In the genomic region with DNA sequence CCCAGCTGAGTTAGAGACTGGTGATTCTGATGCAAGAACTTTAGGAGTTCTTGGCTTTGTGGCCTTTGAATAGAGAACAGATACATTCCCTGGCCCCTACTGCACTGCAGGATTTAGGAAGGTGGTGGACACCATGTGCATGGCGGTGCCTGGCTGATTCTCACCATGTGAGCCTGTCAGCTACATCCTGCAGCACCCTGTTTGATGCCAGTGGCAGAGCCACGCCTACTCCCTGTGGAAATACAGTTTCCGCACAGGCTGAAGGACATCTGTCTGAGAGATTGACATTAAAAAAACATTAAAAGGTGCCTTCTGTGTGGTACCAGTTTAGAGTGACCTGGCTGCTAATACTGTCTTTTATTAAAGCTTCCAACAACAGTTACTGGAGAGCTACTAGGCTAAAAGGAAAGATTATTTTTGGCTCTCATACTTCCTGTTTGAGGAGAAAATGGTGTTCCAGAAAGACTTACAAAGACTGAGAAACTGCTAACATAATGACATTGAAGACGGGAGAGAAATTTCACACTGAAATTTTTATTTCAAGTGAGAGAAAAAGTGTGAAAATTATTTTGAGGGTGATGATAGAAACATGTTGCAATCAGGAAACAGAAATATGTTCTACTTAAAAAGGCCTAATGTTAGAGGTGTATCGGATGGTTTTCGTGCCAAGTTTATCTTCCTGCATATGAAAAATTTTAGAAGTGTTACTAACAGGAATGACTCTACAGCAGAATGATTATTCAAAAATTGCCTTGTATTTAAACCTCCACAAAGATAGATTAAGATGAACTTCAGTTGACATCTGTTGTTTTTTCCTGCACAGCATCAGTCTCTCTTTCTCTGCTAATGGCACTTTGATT, we compare ENCODE assay signal across 17 cellular contexts. TPM values are rescaled to one million over a fixed set of nuclear protein-coding genes. Genes with fewer than 3 reads are reported as not detected.
DNase-seq lines count a peak whose midpoint lies in the region; ATAC-seq and TF ChIP-seq lines count a peak whose summit lies in the region.
"Had no signal": no experiment of that assay in that cellular context is flagged by ENCODE, and none has a peak within 500 bp of the region (broad histone marks: within the 10 kb centered on the region; RNA-seq: fewer than 3 reads in every experiment).

No MANE protein-coding gene starts in this region.

- H3K4me3 ChIP-seq in RWPE2 (ENCODE audit: severe bottlenecking) (no peak overlapping the region), right cardiac atrium (ENCODE audit: low read length) (no peak overlapping the region)
- H3K4me3 ChIP-seq: gastrocnemius medialis, right lobe of liver had no signal

- H3K27ac ChIP-seq in C4-2B (no peak overlapping the region), RWPE2 (ENCODE audit: poor library complexity, severe bottlenecking) (no peak overlapping the region), right cardiac atrium (ENCODE audit: low read length) (no peak overlapping the region)
- H3K27ac ChIP-seq: gastrocnemius medialis, right lobe of liver had no signal

- no peaks in the 10 kb centered on the region for H3K27me3 ChIP-seq in RWPE2 (ENCODE audit: insufficient read depth, poor library complexity, severe bottlenecking)
- no peaks in the 10 kb centered on the region for H3K27me3 ChIP-seq in right cardiac atrium (ENCODE audit: control insufficient read depth, insufficient read depth)
- H3K27me3 ChIP-seq: gastrocnemius medialis, right lobe of liver had no signal

- TF ChIP-seq CTCF in C4-2B (conservative IDR thresholded peaks at IDR 0.05) (peak; percentile 35), RWPE2 (IDR thresholded peaks at IDR 0.05; ENCODE audit: poor library complexity, severe bottlenecking) (peak; percentile 30)

- ATAC-seq in HG03095 (IDR thresholded peaks at IDR 0.05; ENCODE audit: unreplicated experiment) (peak; percentile 8), RWPE2 (ENCODE audit: low read depth) (0 out of 3 replicates have a peak, but pooled peaks have one; percentile 8), right cardiac atrium (peak; percentile 81 to 82)
- ATAC-seq: gastrocnemius medialis had no signal

- H3K9me3 ChIP-seq in RWPE2 (ENCODE audit: severe bottlenecking) (no peaks in the 10 kb centered on the region), right cardiac atrium (ENCODE audit: control insufficient read depth, low read length) (no peaks in the 10 kb centered on the region)
- H3K9me3 ChIP-seq: gastrocnemius medialis, right lobe of liver had no signal

- DNase-seq in RWPE2 (ENCODE audit: low spot score) (no peak), right cardiac atrium (peak; percentile 35 to 65 (median 65)), occipital lobe (lab: John Stamatoyannopoulos, UW) (no peak), DMS53 (lab: John Stamatoyannopoulos, UW) (no peak), NCI-H345 treated with DMSO at 0.1 percent for 48 hours (lab: John Stamatoyannopoulos, UW; ENCODE audit: unreplicated experiment) (no peak), AG08396 (ENCODE audit: low spot score) (no peak)
- DNase-seq: activated CD4-positive, alpha-beta T cell treated with anti-CD3 and anti-CD28 coated beads, Interleukin-2, amount 50 U/mL, for 48 hours; effector memory CD4-positive, alpha-beta T cell; gastrocnemius medialis; natural killer cell; NCI-H1436 treated with DMSO at 0.1 percent for 48 hours; right lobe of liver; stimulated activated CD4-positive, alpha-beta T cell treated with anti-CD3 and anti-CD28 coated beads, Interleukin-4, amount 100 ng/mL, for 4 hours; T-helper 2 cell had no signal

- no peaks in the 10 kb centered on the region for H3K36me3 ChIP-seq in RWPE2 (ENCODE audit: low read depth)
- H3K36me3 ChIP-seq: gastrocnemius medialis, right lobe of liver had no signal

- H3K4me1 ChIP-seq in RWPE2 (ENCODE audit: insufficient read depth, poor library complexity, severe bottlenecking) (no peaks in the 10 kb centered on the region), right cardiac atrium (ENCODE audit: control insufficient read depth, insufficient read depth, low read length) (peaks cover 5% of the 10 kb centered on the region)
- H3K4me1 ChIP-seq: gastrocnemius medialis, right lobe of liver had no signal

- WGBS in right cardiac atrium: 39% methylated on average over 6 of the region's 6 CpGs

- intact Hi-C loops in right cardiac atrium (cut with DNase I): loop anchor here in 1 of 4 donors (5.0 kb wide), 1 partner anchor 120 kb away; no protein-coding TSS in a partner anchor

RNA-seq across cellular contexts. Expression of a gene that starts 50.3 kb away (rescaled TPM):
- total RNA-seq in right cardiac atrium (1 to 10 TPM; 2.2 to 5.0 (median 3.4) TPM), occipital lobe (3.7 TPM)
- 3.3 TPM for polyA plus RNA-seq in right cardiac atrium
- total RNA-seq: natural killer cell had no signal
- polyA plus RNA-seq: CD14-positive monocyte had no signal

Comparison
In these comparisons a context has a peak if more than half of its experiments do, and no peak if none do; other contexts are left out.
1. ATAC-seq: peak in every context shown above with its lines; median percentile 82 in right cardiac atrium; 8 in HG03095; 8 in RWPE2.
2. DNase-seq: peak in right cardiac atrium (3 of 3); none in RWPE2 (single experiment), occipital lobe (single experiment), DMS53 (single experiment), NCI-H345 treated with DMSO at 0.1 percent for 48 hours (single experiment) and AG08396 (single experiment).